ENCODE assay signal across 15 cellular contexts in the genomic region with DNA sequence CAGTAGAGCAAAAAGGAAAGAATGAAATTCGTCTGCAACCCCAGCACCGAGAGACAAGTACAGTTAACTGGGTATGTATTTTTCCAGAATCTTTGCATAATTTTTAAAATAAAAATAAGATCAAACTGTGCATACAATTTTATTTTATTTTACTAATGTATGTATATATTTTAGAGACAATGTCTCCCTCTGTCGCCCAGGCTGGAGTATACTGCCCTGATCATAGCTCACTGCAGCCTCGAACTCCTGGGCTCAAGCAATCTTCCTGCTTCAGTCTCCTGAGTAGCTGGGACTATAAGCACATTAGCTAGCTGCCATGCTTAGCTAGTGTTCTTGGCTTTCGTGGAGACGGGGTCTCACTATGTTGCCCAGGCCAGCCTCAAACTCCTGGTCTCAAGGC. TPM values are rescaled to one million over a fixed set of nuclear protein-coding genes. Genes with fewer than 3 reads are reported as not detected.
"Had no signal": no experiment of that assay in that cellular context is flagged by ENCODE, and none has a peak within 500 bp of the region (broad histone marks: within the 10 kb centered on the region; RNA-seq: fewer than 3 reads in every experiment).

No MANE protein-coding gene starts in this region.

- H3K9me3 Mint-ChIP-seq: neural progenitor cell had no signal

- H3K4me1 Mint-ChIP-seq: neural progenitor cell had no signal

- H3K36me3 Mint-ChIP-seq: neural progenitor cell had no signal

- ATAC-seq: activated CD8-positive, alpha-beta T cell treated with anti-CD3 and anti-CD28 coated beads, Interleukin-2, amount 10 ng/mL, durations not matched to agents 7 days and 5 days; pancreas had no signal

- H3K36me3 ChIP-seq: ascending aorta, cardiac muscle cell, lower lobe of right lung, neural progenitor cell, pancreas, uterus had no signal

- H3K9ac ChIP-seq: neural progenitor cell had no signal

- H3K27ac ChIP-seq: ascending aorta, cardiac muscle cell, lower lobe of right lung, neural progenitor cell, pancreas, uterus had no signal

- H3K4me1 ChIP-seq: ascending aorta, lower lobe of right lung, neural progenitor cell, pancreas, uterus had no signal

- H3K4me2 ChIP-seq: neural progenitor cell had no signal

- H3K4me3 ChIP-seq: ascending aorta, cardiac muscle cell, lower lobe of right lung, neural progenitor cell, pancreas, uterus had no signal

- H3K27me3 ChIP-seq: ascending aorta, cardiac muscle cell, neural progenitor cell, pancreas, uterus had no signal

- H3K27ac Mint-ChIP-seq: activated CD8-positive, alpha-beta T cell treated with anti-CD3 and anti-CD28 coated beads, Interleukin-2, amount 10 ng/mL, durations not matched to agents 7 days and 5 days; neural progenitor cell had no signal

- DNase-seq: activated CD8-positive, alpha-beta memory T cell treated with anti-CD3 and anti-CD28 coated beads, Interleukin-2, amount 50 U/mL, for 48 hours; activated CD8-positive, alpha-beta T cell treated with anti-CD3 and anti-CD28 coated beads, Interleukin-2, amount 10 ng/mL, durations not matched to agents 7 days and 5 days; effector CD4-positive, alpha-beta T cell; hypothalamus; lower lobe of right lung; midbrain; pancreas; T-helper 9 cell; uterus had no signal

- H2AFZ ChIP-seq: neural progenitor cell had no signal

- H3K9me3 ChIP-seq: ascending aorta, lower lobe of right lung, pancreas, uterus had no signal

- H3K4me3 Mint-ChIP-seq: activated CD8-positive, alpha-beta T cell treated with anti-CD3 and anti-CD28 coated beads, Interleukin-2, amount 10 ng/mL, durations not matched to agents 7 days and 5 days; neural progenitor cell had no signal

RNA-seq across cellular contexts. Expression of gene DRD2, which starts 18.8 kb away (rescaled TPM):
- total RNA-seq: activated CD8-positive, alpha-beta T cell treated with anti-CD3 and anti-CD28 coated beads, Interleukin-2, amount 10 ng/mL, durations not matched to agents 7 days and 5 days; ascending aorta; fibroblast of lung; lower lobe of right lung; renal cortical epithelial cell; skeletal muscle tissue; uterus had no signal
- polyA plus RNA-seq: fibroblast of lung had no signal
